Comparison of ENCODE assay signal across 19 cellular contexts in genomic region chr17:39711851-39712250, GRCh38. TPM values are rescaled to one million over a fixed set of nuclear protein-coding genes. Genes with fewer than 3 reads are reported as not detected.
DNase-seq lines count a peak whose midpoint lies in the region; ATAC-seq and TF ChIP-seq lines count a peak whose summit lies in the region.
"Had no signal": no experiment of that assay in that cellular context is flagged by ENCODE, and none has a peak within 500 bp of the region (broad histone marks: within the 10 kb centered on the region; RNA-seq: fewer than 3 reads in every experiment).

No MANE protein-coding gene starts in this region.

- H3K27ac Mint-ChIP-seq in GM23338 (0 out of 2 replicates have a peak overlapping the region, but pooled peaks have one; percentile 27), immature natural killer cell (peak overlapping the region; percentile 82 to 99 (median 95))
- H3K27ac Mint-ChIP-seq: CD14-positive monocyte; CD4-positive, alpha-beta T cell had no signal

- no peak for TF ChIP-seq CTCF in GM23338 (conservative IDR thresholded peaks at IDR 0.05; ENCODE audit: low read depth in 2 of 2)
- TF ChIP-seq CTCF in osteoblast (IDR thresholded peaks at IDR 0.05; ENCODE audit: extremely low read depth, low read depth, low read length): no peak

- ATAC-seq in GM23338 (no peak), HG03469 (IDR thresholded peaks at IDR 0.05; ENCODE audit: unreplicated experiment) (no peak), HG02759 (IDR thresholded peaks at IDR 0.05; ENCODE audit: unreplicated experiment) (no peak)
- ATAC-seq: HCT116 had no signal

- no peak overlapping the region for H3K9ac ChIP-seq in BLaER1 treated with 17β-estradiol and CSF1 and Interleukin-3, amounts not matched to agents 10 nM and 100 nM
- H3K9ac ChIP-seq: GM23248 had no signal

- H3K4me3 Mint-ChIP-seq in GM23338: no peak overlapping the region
- peak overlapping the region; percentile 22 to 86 (median 63) for H3K4me3 Mint-ChIP-seq in immature natural killer cell
- H3K4me3 Mint-ChIP-seq: CD14-positive monocyte; CD4-positive, alpha-beta T cell; CD8-positive, alpha-beta memory T cell; H9 had no signal

- H3K27me3 Mint-ChIP-seq in GM23338 (ENCODE audit: insufficient read depth, low read depth, poor library complexity): peaks cover 13% of the 10 kb centered on the region
- H3K27me3 Mint-ChIP-seq in immature natural killer cell (ENCODE audit: low read depth in 3 of 3): peaks cover 0 to 4% (median 0%) of the 10 kb centered on the region in 3 donors
- H3K27me3 Mint-ChIP-seq: CD4-positive, alpha-beta T cell had no signal

- no peak overlapping the region for H3K27ac ChIP-seq in BLaER1 treated with 17β-estradiol and CSF1 and Interleukin-3, amounts not matched to agents 10 nM and 100 nM
- H3K27ac ChIP-seq in GM23338 (ENCODE audit: low read depth): no peak overlapping the region
- no peak overlapping the region for H3K27ac ChIP-seq in osteoblast (ENCODE audit: low read depth, low read length)
- H3K27ac ChIP-seq: GM23248 had no signal

- 0 out of 2 replicates have a peak, but pooled peaks cover 8% of the 10 kb centered on the region for H3K79me2 ChIP-seq in GM23338 (replicated peaks; ENCODE audit: insufficient read depth)
- no peaks in the 10 kb centered on the region for H3K79me2 ChIP-seq in osteoblast (ENCODE audit: insufficient read depth, low read length)

- H3K36me3 ChIP-seq in BLaER1 treated with 17β-estradiol and CSF1 and Interleukin-3, amounts not matched to agents 10 nM and 100 nM: no peaks in the 10 kb centered on the region
- H3K36me3 ChIP-seq in GM23338 (ENCODE audit: insufficient read depth): peaks cover 36% of the 10 kb centered on the region
- peaks cover 55% of the 10 kb centered on the region for H3K36me3 ChIP-seq in osteoblast (ENCODE audit: insufficient read depth, low read length)

- H3K4me1 Mint-ChIP-seq in GM23338: peaks cover 3% of the 10 kb centered on the region; the same call in 2 of the 3 replicates
- peaks cover 56 to 61% of the 10 kb centered on the region in 2 donors for H3K4me1 Mint-ChIP-seq in immature natural killer cell
- H3K4me1 Mint-ChIP-seq: CD14-positive monocyte, H9 had no signal

- H3K9me3 Mint-ChIP-seq in GM23338 (no peaks in the 10 kb centered on the region), immature natural killer cell (no peaks in the 10 kb centered on the region)
- H3K9me3 Mint-ChIP-seq: CD14-positive monocyte; CD4-positive, alpha-beta T cell; CD8-positive, alpha-beta memory T cell; H9 had no signal

- H3K9me3 ChIP-seq in BLaER1 treated with 17β-estradiol and CSF1 and Interleukin-3, amounts not matched to agents 10 nM and 100 nM (replicated peaks in 1 of 11): no peaks in the 10 kb centered on the region
- H3K9me3 ChIP-seq in osteoblast (ENCODE audit: low read depth, low read length): no peaks in the 10 kb centered on the region

- H4K20me1 ChIP-seq in BLaER1 treated with 17β-estradiol and CSF1 and Interleukin-3, amounts not matched to agents 10 nM and 100 nM: no peaks in the 10 kb centered on the region
- H4K20me1 ChIP-seq in GM23338 (replicated peaks; ENCODE audit: insufficient read depth) (peaks cover 15% of the 10 kb centered on the region), osteoblast (ENCODE audit: insufficient read depth, low read length) (peaks cover 4% of the 10 kb centered on the region)

- no peak overlapping the region for H3K4me3 ChIP-seq in BLaER1 treated with 17β-estradiol and CSF1 and Interleukin-3, amounts not matched to agents 10 nM and 100 nM
- H3K4me3 ChIP-seq in GM23338: no peak overlapping the region
- no peak overlapping the region for H3K4me3 ChIP-seq in osteoblast (ENCODE audit: insufficient read depth, low read length)
- H3K4me3 ChIP-seq: GM23248 had no signal

- DNase-seq in GM23338 (ENCODE audit: low spot score): no peak
- DNase-seq in immature natural killer cell: no peak
- peak; percentile 36 for DNase-seq in osteoblast (ENCODE audit: insufficient read length, low spot score, missing footprints)
- DNase-seq in putamen (ENCODE audit: low spot score): no peak
- DNase-seq in DMS153 (lab: John Stamatoyannopoulos, UW): no peak
- DNase-seq: CD4-positive, alpha-beta T cell; CD8-positive, alpha-beta memory T cell; DND-41; GM23248; H9 had no signal

- H3K36me3 Mint-ChIP-seq in GM23338 (ENCODE audit: low read depth) (peaks cover 91% of the 10 kb centered on the region), immature natural killer cell (peaks cover 0 to 8% (median 7%) of the 10 kb centered on the region in 3 donors)
- H3K36me3 Mint-ChIP-seq: CD14-positive monocyte had no signal

- peak overlapping the region in 8 of 11 experiments; percentile 76 to 95 (median 88); a peak in 16 of 22 replicates for H3K4me2 ChIP-seq in BLaER1 treated with 17β-estradiol and CSF1 and Interleukin-3, amounts not matched to agents 10 nM and 100 nM
- H3K4me2 ChIP-seq in GM23338: no peak overlapping the region
- H3K4me2 ChIP-seq in osteoblast (ENCODE audit: insufficient read depth, low read length): no peak overlapping the region

- peaks cover 24 to 75% (median 69%) of the 10 kb centered on the region in 10 experiments for H3K4me1 ChIP-seq in BLaER1 treated with 17β-estradiol and CSF1 and Interleukin-3, amounts not matched to agents 10 nM and 100 nM
- H3K4me1 ChIP-seq in GM23338 (ENCODE audit: insufficient read depth) (no peaks in the 10 kb centered on the region), osteoblast (ENCODE audit: insufficient read depth, low read length) (no peaks in the 10 kb centered on the region)

- no peaks in the 10 kb centered on the region for H3K9me2 ChIP-seq in GM23338 (ENCODE audit: insufficient read depth)

- H3K27me3 ChIP-seq in BLaER1 treated with 17β-estradiol and CSF1 and Interleukin-3, amounts not matched to agents 10 nM and 100 nM: peaks cover 0 to 15% (median 0%) of the 10 kb centered on the region in 11 experiments; a peak in 2 of 22 replicates
- H3K27me3 ChIP-seq in GM23338 (ENCODE audit: insufficient read depth): no peaks in the 10 kb centered on the region
- H3K27me3 ChIP-seq in osteoblast (ENCODE audit: insufficient read depth, low read length): no peaks in the 10 kb centered on the region

- H2AFZ ChIP-seq in GM23338: no peak overlapping the region
- no peak overlapping the region for H2AFZ ChIP-seq in osteoblast (ENCODE audit: low read length)
- H2AFZ ChIP-seq: GM23248 had no signal

- H3F3A ChIP-seq in GM23338 (replicated peaks; ENCODE audit: low read depth): 0 out of 2 replicates have a peak, but pooled peaks cover 2% of the 10 kb centered on the region

TF ChIP-seq in GM23338, 12 proteins besides CTCF, POLR2A, EP300 and RAD21 (continues in another document):
- TF ChIP-seq EZH2phosphoT487 (IDR thresholded peaks at IDR 0.05; ENCODE audit: unreplicated experiment): no peak
- no peak for TF ChIP-seq ZNF114 (CRISPR knock-in tag; IDR thresholded peaks at IDR 0.05)
- TF ChIP-seq JUNB (IDR thresholded peaks at IDR 0.05; ENCODE audit: unreplicated experiment): no peak
- TF ChIP-seq ZNF331 (CRISPR knock-in tag; IDR thresholded peaks at IDR 0.05; ENCODE audit: low read depth): no peak
- no peak for TF ChIP-seq REST (IDR thresholded peaks at IDR 0.05; ENCODE audit: unreplicated experiment)
- no peak for TF ChIP-seq NANOG (IDR thresholded peaks at IDR 0.05; ENCODE audit: borderline replicate concordance)

RNA-seq across cellular contexts. Expression of gene ERBB2, which starts 12.0 kb away (rescaled TPM):
- total RNA-seq in GM23338 (2014; rRNA removed; shearing (Covaris generic)): 193 and 196 TPM in 2 replicates
- polyA plus RNA-seq in GM23338 (2016; fragmentation: Nextera tagmentation; extraction: Ambion mirVana) (44.9 and 46.2 TPM in 2 replicates), immature natural killer cell (10 to 100 TPM; 14.5 to 49.2 (median 25.2) TPM)
- total RNA-seq in osteoblast: 40.4 and 44.2 TPM in 2 replicates

RNA-seq across cellular contexts. Expression of gene MIEN1, which starts 18.5 kb away (rescaled TPM):
- total RNA-seq in GM23338 (2014; rRNA removed; shearing (Covaris generic)): 24.3 and 37.1 TPM in 2 replicates
- polyA plus RNA-seq in GM23338 (2016; fragmentation: Nextera tagmentation; extraction: Ambion mirVana) (91.8 and 106 TPM in 2 replicates), immature natural killer cell (100 to 1,000 TPM; 181 to 197 (median 181) TPM)
- 14.8 and 16.5 TPM in 2 replicates for total RNA-seq in osteoblast

RNA-seq across cellular contexts. Expression of gene PGAP3, which starts 24.0 kb away (rescaled TPM):
- total RNA-seq in GM23338 (2014; rRNA removed; shearing (Covaris generic)): 10.7 and 12.8 TPM in 2 replicates
- polyA plus RNA-seq in GM23338 (2016; fragmentation: Nextera tagmentation; extraction: Ambion mirVana): 7.0 and 8.2 TPM in 2 replicates
- polyA plus RNA-seq in immature natural killer cell: 10 to 100 TPM; 24.0 to 47.1 (median 37.8) TPM
- 10.3 and 10.9 TPM in 2 replicates for total RNA-seq in osteoblast

RNA-seq across cellular contexts. Expression of gene GRB7, which starts 25.9 kb away (rescaled TPM):
- total RNA-seq in GM23338 (2014; rRNA removed; shearing (Covaris generic)): 23.1 and 28.9 TPM in 2 replicates
- polyA plus RNA-seq in GM23338 (2016; fragmentation: Nextera tagmentation; extraction: Ambion mirVana) (12.8 and 13.1 TPM in 2 replicates), immature natural killer cell (not detected)
- total RNA-seq in osteoblast: under 0.01 and 0.29 TPM in 2 replicates
- total RNA-seq: CD4-positive, alpha-beta T cell; CD8-positive, alpha-beta memory T cell; GM23248; H4 had no signal
- polyA plus RNA-seq: CD14-positive monocyte; CD8-positive, alpha-beta memory T cell; GM23248 had no signal

RNA-seq across cellular contexts. Expression of gene PNMT, which starts 43.6 kb away (rescaled TPM):
- 1.9 and 2.3 TPM in 2 replicates for total RNA-seq in GM23338 (2014; rRNA removed; shearing (Covaris generic))
- polyA plus RNA-seq in GM23338 (2016; fragmentation: Nextera tagmentation; extraction: Ambion mirVana) (2.5 and 4.4 TPM in 2 replicates), immature natural killer cell (1 to 10 TPM in 2 of 3 donors, not detected in 1; 1.4 to 1.6 TPM)
- not detected in 2 replicates for total RNA-seq in osteoblast
- total RNA-seq: A172; A673; CD8-positive, alpha-beta memory T cell; GM23248; H4 had no signal
- polyA plus RNA-seq: BJ, CD14-positive monocyte, GM23248 had no signal

Comparison
In these comparisons a context has a peak if more than half of its experiments do, and no peak if none do; other contexts are left out.
1. H3K4me2 ChIP-seq: peak in BLaER1 treated with 17β-estradiol and CSF1 and Interleukin-3, amounts not matched to agents 10 nM and 100 nM (8 of 11); none in GM23338 (single experiment) and osteoblast (single experiment).